ENCODE assay signal across 1 cellular context in the genomic region with DNA sequence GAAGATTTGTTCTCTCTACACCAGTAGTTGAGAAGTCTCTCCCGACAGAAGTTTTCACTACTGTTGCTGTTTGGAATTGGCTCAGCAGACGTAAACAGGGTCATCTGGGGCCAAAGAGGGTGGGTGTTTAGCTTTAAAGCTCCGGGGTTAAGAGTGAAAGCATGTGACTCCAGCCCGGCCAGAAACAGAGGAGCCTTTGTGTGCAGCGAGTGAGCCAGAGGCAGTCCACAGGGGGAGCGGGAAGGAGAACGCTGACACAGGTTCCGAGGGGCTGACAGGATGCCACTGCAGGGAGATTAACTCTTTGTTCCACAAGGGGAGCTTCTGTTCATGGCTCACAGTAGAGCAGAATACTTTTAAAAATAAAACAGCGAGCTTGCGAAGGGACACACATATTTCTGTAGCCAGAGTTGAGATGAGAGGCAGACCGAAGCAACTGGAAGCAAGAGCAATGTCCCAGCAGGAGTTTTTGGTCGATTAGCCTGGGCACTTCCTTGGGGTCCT.
TF ChIP-seq lines count a peak whose summit lies in the region.

No MANE protein-coding gene starts in this region.

TF ChIP-seq in HepG2, 621 proteins besides CTCF, POLR2A, EP300 and RAD21 (continued from another document and continues in another):
- TF ChIP-seq ZNF639 (CRISPR knock-in tag; conservative IDR thresholded peaks at IDR 0.05) (no peak), ZNF124 (CRISPR knock-in tag; IDR thresholded peaks at IDR 0.05) (0 out of 2 replicates have a peak, but pooled peaks have one; percentile 58), ZNF101 (CRISPR knock-in tag; IDR thresholded peaks at IDR 0.05; ENCODE audit: borderline replicate concordance, low read depth) (no peak), ZNF879 (CRISPR knock-in tag; IDR thresholded peaks at IDR 0.05) (no peak), LBX2 (CRISPR knock-in tag; IDR thresholded peaks at IDR 0.05; ENCODE audit: borderline replicate concordance) (no peak), NFYB (CRISPR knock-in tag; IDR thresholded peaks at IDR 0.05) (no peak), THYN1 (CRISPR knock-in tag; IDR thresholded peaks at IDR 0.05; ENCODE audit: borderline replicate concordance, low read depth) (no peak), PCBP2 (optimal IDR thresholded peaks at IDR 0.05; ENCODE audit: low read depth, low read length, poor library complexity, severe bottlenecking) (no peak), ZNF253 (CRISPR knock-in tag; IDR thresholded peaks at IDR 0.05; ENCODE audit: borderline replicate concordance) (no peak), SOX6 (IDR thresholded peaks at IDR 0.05) (no peak), SOX6 (CRISPR knock-in tag; IDR thresholded peaks at IDR 0.05) (peak; percentile 87), TARDBP (CRISPR knock-in tag; IDR thresholded peaks at IDR 0.05) (peak; percentile 75), MTA1 (CRISPR knock-in tag; IDR thresholded peaks at IDR 0.05; ENCODE audit: borderline replicate concordance) (peak; percentile 20; the same call in 1 of the 2 replicates), FOSL1 (CRISPR knock-in tag; IDR thresholded peaks at IDR 0.05; ENCODE audit: borderline replicate concordance) (no peak), MATR3 (CRISPR knock-in tag; IDR thresholded peaks at IDR 0.05) (no peak), REXO4 (CRISPR knock-in tag; IDR thresholded peaks at IDR 0.05; ENCODE audit: borderline replicate concordance) (no peak), ZSCAN20 (CRISPR knock-in tag; IDR thresholded peaks at IDR 0.05; ENCODE audit: borderline replicate concordance) (0 out of 2 replicates have a peak, but pooled peaks have one; percentile 2), HNF1B (CRISPR knock-in tag; IDR thresholded peaks at IDR 0.05) (peak; percentile 70; the same call in 1 of the 2 replicates), SALL2 (CRISPR knock-in tag; IDR thresholded peaks at IDR 0.05) (no peak), ZMYM4 (CRISPR knock-in tag; IDR thresholded peaks at IDR 0.05) (peak; percentile 56; the same call in 1 of the 2 replicates), ZNF34 (CRISPR knock-in tag; IDR thresholded peaks at IDR 0.05; ENCODE audit: borderline replicate concordance) (no peak), ZNF570 (CRISPR knock-in tag; IDR thresholded peaks at IDR 0.05; ENCODE audit: borderline replicate concordance) (no peak), ZNF205 (CRISPR knock-in tag; IDR thresholded peaks at IDR 0.05) (0 out of 2 replicates have a peak, but pooled peaks have one; percentile 44), NR2F6 (IDR thresholded peaks at IDR 0.05) (peak; percentile 90), NR2F6 (CRISPR knock-in tag; IDR thresholded peaks at IDR 0.05) (peak; percentile 94), MED1 (CRISPR knock-in tag; IDR thresholded peaks at IDR 0.05) (peak; percentile 93), ZNF724P (CRISPR knock-in tag; IDR thresholded peaks at IDR 0.05; ENCODE audit: borderline replicate concordance) (no peak), PLRG1 (conservative IDR thresholded peaks at IDR 0.05) (no peak), ERF (CRISPR knock-in tag; IDR thresholded peaks at IDR 0.05) (peak; percentile 51; the same call in 1 of the 2 replicates), BCL6 (CRISPR knock-in tag; IDR thresholded peaks at IDR 0.05) (peak; percentile 74), HOXD1 (CRISPR knock-in tag; IDR thresholded peaks at IDR 0.05) (no peak), ZKSCAN8 (CRISPR knock-in tag; IDR thresholded peaks at IDR 0.05; ENCODE audit: borderline replicate concordance) (0 out of 2 replicates have a peak, but pooled peaks have one; percentile 30), BHLHE40 (IDR thresholded peaks at IDR 0.05; ENCODE audit: low read length) (peak; percentile 57; the same call in 1 of the 2 replicates), ZNF431 (CRISPR knock-in tag; IDR thresholded peaks at IDR 0.05; ENCODE audit: borderline replicate concordance, low read depth) (no peak), ZEB1 (IDR thresholded peaks at IDR 0.05; ENCODE audit: insufficient replicate concordance, low read depth) (no peak), NFIC (IDR thresholded peaks at IDR 0.05; ENCODE audit: low read length) (peak; percentile 61; the same call in 1 of the 2 replicates), ZNF556 (CRISPR knock-in tag; IDR thresholded peaks at IDR 0.05; ENCODE audit: borderline replicate concordance) (no peak), SOX5 (CRISPR knock-in tag; IDR thresholded peaks at IDR 0.05; ENCODE audit: borderline replicate concordance) (peak; percentile 77; the same call in 1 of the 2 replicates), TOPORS (CRISPR knock-in tag; IDR thresholded peaks at IDR 0.05) (no peak), IRF2 (CRISPR knock-in tag; IDR thresholded peaks at IDR 0.05) (peak; percentile 63), HNRNPH1 (optimal IDR thresholded peaks at IDR 0.05; ENCODE audit: low read depth, low read length) (no peak), HNRNPUL1 (IDR thresholded peaks at IDR 0.05; ENCODE audit: low read depth, low read length) (no peak), NKX3-1 (CRISPR knock-in tag; IDR thresholded peaks at IDR 0.05) (no peak), ZNF234 (CRISPR knock-in tag; conservative IDR thresholded peaks at IDR 0.05) (no peak), BORCS8-MEF2B (CRISPR knock-in tag; IDR thresholded peaks at IDR 0.05) (no peak), KAT2B (IDR thresholded peaks at IDR 0.05; ENCODE audit: borderline replicate concordance, low read depth, low read length) (no peak), ZBTB8A (CRISPR knock-in tag; IDR thresholded peaks at IDR 0.05; ENCODE audit: borderline replicate concordance, low read depth) (no peak)
- TF ChIP-seq, protein P1, sequence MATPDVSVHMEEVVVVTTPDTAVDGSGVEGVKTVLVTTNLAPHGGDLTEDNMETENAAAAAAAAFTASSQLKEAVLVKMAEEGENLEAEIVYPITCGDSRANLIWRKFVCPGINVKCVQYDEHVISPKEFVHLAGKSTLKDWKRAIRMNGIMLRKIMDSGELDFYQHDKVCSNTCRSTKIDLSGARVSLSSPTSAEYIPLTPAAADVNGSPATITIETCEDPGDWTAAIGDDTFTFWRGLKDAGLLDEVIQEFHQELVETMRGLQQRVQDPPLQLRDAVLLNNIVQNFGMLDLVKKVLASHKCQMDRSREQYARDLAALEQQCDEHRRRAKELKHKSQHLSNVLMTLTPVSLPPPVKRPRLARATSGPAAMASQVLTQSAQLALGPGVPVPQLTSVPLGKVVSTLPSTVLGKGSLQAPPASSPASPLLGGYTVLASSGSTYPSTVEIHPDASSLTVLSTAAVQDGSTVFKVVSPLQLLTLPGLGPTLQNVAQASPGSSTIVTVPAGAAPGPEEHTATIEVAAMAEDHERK (CRISPR knock-in tag; IDR thresholded peaks at IDR 0.05; ENCODE audit: low read depth), result no peak
- TF ChIP-seq, protein P2, sequence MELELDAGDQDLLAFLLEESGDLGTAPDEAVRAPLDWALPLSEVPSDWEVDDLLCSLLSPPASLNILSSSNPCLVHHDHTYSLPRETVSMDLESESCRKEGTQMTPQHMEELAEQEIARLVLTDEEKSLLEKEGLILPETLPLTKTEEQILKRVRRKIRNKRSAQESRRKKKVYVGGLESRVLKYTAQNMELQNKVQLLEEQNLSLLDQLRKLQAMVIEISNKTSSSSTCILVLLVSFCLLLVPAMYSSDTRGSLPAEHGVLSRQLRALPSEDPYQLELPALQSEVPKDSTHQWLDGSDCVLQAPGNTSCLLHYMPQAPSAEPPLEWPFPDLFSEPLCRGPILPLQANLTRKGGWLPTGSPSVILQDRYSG (CRISPR knock-in tag; IDR thresholded peaks at IDR 0.05), result no peak
- TF ChIP-seq, protein P3, sequence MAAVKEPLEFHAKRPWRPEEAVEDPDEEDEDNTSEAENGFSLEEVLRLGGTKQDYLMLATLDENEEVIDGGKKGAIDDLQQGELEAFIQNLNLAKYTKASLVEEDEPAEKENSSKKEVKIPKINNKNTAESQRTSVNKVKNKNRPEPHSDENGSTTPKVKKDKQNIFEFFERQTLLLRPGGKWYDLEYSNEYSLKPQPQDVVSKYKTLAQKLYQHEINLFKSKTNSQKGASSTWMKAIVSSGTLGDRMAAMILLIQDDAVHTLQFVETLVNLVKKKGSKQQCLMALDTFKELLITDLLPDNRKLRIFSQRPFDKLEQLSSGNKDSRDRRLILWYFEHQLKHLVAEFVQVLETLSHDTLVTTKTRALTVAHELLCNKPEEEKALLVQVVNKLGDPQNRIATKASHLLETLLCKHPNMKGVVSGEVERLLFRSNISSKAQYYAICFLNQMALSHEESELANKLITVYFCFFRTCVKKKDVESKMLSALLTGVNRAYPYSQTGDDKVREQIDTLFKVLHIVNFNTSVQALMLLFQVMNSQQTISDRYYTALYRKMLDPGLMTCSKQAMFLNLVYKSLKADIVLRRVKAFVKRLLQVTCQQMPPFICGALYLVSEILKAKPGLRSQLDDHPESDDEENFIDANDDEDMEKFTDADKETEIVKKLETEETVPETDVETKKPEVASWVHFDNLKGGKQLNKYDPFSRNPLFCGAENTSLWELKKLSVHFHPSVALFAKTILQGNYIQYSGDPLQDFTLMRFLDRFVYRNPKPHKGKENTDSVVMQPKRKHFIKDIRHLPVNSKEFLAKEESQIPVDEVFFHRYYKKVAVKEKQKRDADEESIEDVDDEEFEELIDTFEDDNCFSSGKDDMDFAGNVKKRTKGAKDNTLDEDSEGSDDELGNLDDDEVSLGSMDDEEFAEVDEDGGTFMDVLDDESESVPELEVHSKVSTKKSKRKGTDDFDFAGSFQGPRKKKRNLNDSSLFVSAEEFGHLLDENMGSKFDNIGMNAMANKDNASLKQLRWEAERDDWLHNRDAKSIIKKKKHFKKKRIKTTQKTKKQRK (IDR thresholded peaks at IDR 0.05; ENCODE audit: low read length), result no peak
- TF ChIP-seq, protein P4, sequence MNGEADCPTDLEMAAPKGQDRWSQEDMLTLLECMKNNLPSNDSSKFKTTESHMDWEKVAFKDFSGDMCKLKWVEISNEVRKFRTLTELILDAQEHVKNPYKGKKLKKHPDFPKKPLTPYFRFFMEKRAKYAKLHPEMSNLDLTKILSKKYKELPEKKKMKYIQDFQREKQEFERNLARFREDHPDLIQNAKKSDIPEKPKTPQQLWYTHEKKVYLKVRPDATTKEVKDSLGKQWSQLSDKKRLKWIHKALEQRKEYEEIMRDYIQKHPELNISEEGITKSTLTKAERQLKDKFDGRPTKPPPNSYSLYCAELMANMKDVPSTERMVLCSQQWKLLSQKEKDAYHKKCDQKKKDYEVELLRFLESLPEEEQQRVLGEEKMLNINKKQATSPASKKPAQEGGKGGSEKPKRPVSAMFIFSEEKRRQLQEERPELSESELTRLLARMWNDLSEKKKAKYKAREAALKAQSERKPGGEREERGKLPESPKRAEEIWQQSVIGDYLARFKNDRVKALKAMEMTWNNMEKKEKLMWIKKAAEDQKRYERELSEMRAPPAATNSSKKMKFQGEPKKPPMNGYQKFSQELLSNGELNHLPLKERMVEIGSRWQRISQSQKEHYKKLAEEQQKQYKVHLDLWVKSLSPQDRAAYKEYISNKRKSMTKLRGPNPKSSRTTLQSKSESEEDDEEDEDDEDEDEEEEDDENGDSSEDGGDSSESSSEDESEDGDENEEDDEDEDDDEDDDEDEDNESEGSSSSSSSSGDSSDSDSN (CRISPR knock-in tag; IDR thresholded peaks at IDR 0.05), result no peak
